Comparison of ENCODE assay signal across 8 cellular contexts in the genomic region with DNA sequence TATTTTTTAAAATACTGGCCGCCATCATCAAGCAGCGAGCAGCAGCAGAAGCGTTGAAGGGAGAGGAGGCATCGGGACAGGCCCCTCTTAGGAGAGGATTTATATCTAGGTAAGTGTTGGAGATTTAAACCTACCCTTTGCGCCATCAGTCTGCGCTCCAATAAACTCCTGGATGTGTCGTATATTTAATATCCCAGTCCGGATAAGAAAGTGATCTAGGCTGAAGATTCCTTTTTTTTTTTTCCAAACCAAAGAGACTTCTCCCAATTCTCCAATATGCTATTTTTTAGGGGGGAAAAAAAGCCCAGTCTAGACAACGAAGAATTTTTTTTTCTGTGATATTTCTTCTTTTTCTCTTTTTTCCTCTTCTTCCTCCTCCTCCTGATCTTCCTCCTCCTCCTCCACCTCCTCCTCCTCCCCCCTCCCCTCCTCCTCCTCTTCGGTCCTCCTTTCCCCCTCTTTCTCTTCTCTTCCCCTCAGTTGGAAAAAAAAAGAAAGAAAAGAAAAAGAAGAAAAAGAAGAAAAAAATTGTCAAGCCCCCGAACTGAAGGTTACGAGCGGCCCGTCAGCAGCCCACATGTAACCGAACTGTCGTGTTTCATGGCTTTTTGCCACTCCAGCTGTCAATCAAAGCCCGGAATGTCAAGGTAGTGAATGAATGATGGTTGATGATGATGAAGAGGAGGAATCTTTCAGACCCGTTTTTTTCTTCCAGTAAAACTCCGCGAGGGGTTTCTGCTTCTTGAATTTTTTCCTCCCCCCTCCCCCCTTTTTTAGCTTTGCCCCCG. TPM values are rescaled to one million over a fixed set of nuclear protein-coding genes. Genes with fewer than 3 reads are reported as not detected.
DNase-seq lines count a peak whose midpoint lies in the region; ATAC-seq, FAIRE-seq and TF ChIP-seq lines count a peak whose summit lies in the region.

No MANE protein-coding gene starts in this region.

- peaks cover 50 to 98% (median 72%) of the 10 kb centered on the region in 5 donors for H3K27me3 Mint-ChIP-seq in naive thymus-derived CD8-positive, alpha-beta T cell

- TF ChIP-seq RAD21 in H1 (IDR thresholded peaks at IDR 0.05 in 1 of 2, conservative IDR thresholded peaks at IDR 0.05 in 1 of 2; ENCODE audit: low read depth in 2 of 2, low read length in 2 of 2), result no peak

- H4K91ac ChIP-seq in H1 (replicated peaks; ENCODE audit: insufficient read length, low read length), result no peak overlapping the region

- H3K36me3 ChIP-seq in BJ (ENCODE audit: control insufficient read depth, insufficient read depth, low read length) (peaks cover 1% of the 10 kb centered on the region), H1 (ENCODE audit: control insufficient read depth in 2 of 4, insufficient read depth in 4 of 4, low read length in 3 of 4) (no peaks in the 10 kb centered on the region)

- peak overlapping the region; percentile 82 to 99 (median 95) for H3K4me3 Mint-ChIP-seq in naive thymus-derived CD8-positive, alpha-beta T cell

- no peaks in the 10 kb centered on the region for H3K9me3 ChIP-seq in H1 (ENCODE audit: insufficient read depth in 2 of 2, low read depth in 1 of 2, low read length in 1 of 2)

- H3K36me3 Mint-ChIP-seq in naive thymus-derived CD8-positive, alpha-beta T cell, result peaks cover 15 to 34% (median 29%) of the 10 kb centered on the region in 3 donors

- peak overlapping the region in 3 of 10 donors; percentile 62 to 73 (median 71) for H3K27ac Mint-ChIP-seq in naive thymus-derived CD8-positive, alpha-beta T cell

- H3K4ac ChIP-seq in H1 (replicated peaks; ENCODE audit: insufficient read length, low read depth, low read length), result no peak overlapping the region

- no peak overlapping the region for H3K56ac ChIP-seq in H1 (replicated peaks; ENCODE audit: insufficient read length, low read depth, low read length)

- DNase-seq in BJ (ENCODE audit: low read depth) (no peak), RCC 7860 (ENCODE audit: low spot score) (peak; percentile 48), H1 (ENCODE audit: low read depth in 1 of 2, low spot score in 2 of 2) (no peak), activated gamma-delta T cell (lab: John Stamatoyannopoulos, UW) (no peak), left lobe of liver (ENCODE audit: low spot score) (no peak), occipital lobe (lab: John Stamatoyannopoulos, UW) (no peak)
- DNase-seq in naive thymus-derived CD8-positive, alpha-beta T cell, result no peak

- H3K4me1 Mint-ChIP-seq in naive thymus-derived CD8-positive, alpha-beta T cell, result peaks cover 35 to 58% (median 53%) of the 10 kb centered on the region in 4 donors

- H4K20me1 ChIP-seq in H1 (replicated peaks in 1 of 2; ENCODE audit: control insufficient read depth in 1 of 2, insufficient read depth in 2 of 2, low read length in 2 of 2), result peaks cover 0 to 5% of the 10 kb centered on the region in 2 experiments

- no peak overlapping the region for H3K9ac ChIP-seq in H1 (replicated peaks in 1 of 4; ENCODE audit: extremely low read depth in 1 of 4, low read depth in 3 of 4, low read length in 3 of 4)

- H3K4me3 ChIP-seq in BJ (ENCODE audit: low read depth, low read length), result peak overlapping the region; percentile 79
- H3K4me3 ChIP-seq in H1 (ENCODE audit: extremely low read depth in 1 of 4, insufficient read depth in 2 of 4, low read depth in 3 of 4, low read length in 4 of 4), result peak overlapping the region; percentile 33 to 79 (median 49); a peak in 7 of 8 replicates

- H2BK15ac ChIP-seq in H1 (ENCODE audit: low read length), result no peak overlapping the region

- H2BK20ac ChIP-seq in H1 (ENCODE audit: low read length), result 0 out of 2 replicates have a peak overlapping the region, but pooled peaks have one; percentile 61

- H2BK12ac ChIP-seq in H1 (ENCODE audit: low read depth, low read length), result peak overlapping the region; percentile 96; the same call in 1 of the 2 replicates

- H3K27me3 ChIP-seq in BJ (ENCODE audit: control insufficient read depth, insufficient read depth, low read length), result no peaks in the 10 kb centered on the region
- peaks cover 30 to 73% (median 63%) of the 10 kb centered on the region in 4 experiments; a peak in 6 of 7 replicates for H3K27me3 ChIP-seq in H1 (replicated peaks in 1 of 4; ENCODE audit: control insufficient read depth in 3 of 4, extremely low read depth in 1 of 4, insufficient read depth in 3 of 4, low read length in 3 of 4)

- peaks cover 34% of the 10 kb centered on the region for H3K23me2 ChIP-seq in H1 (ENCODE audit: low read depth, low read length)

- no peak for FAIRE-seq in RCC 7860 (lab: Jason Lieb, UNC)
- FAIRE-seq in H1 (lab: Jason Lieb, UNC), result no peak

- no peak overlapping the region for H2AK5ac ChIP-seq in H1 (ENCODE audit: low read depth, low read length)

- no peak for TF ChIP-seq CTCF in BJ (IDR thresholded peaks at IDR 0.05; ENCODE audit: insufficient read depth, low read depth, low read length)
- no peak for TF ChIP-seq CTCF in H1 (IDR thresholded peaks at IDR 0.05; ENCODE audit: control extremely low read depth in 1 of 3, insufficient read depth in 1 of 3, low read depth in 1 of 3, low read length in 3 of 3)

- no peak overlapping the region for H3K27ac ChIP-seq in H1 (ENCODE audit: low read depth, low read length)

- peaks cover 0 to 34% (median 12%) of the 10 kb centered on the region in 9 donors for H3K9me3 Mint-ChIP-seq in naive thymus-derived CD8-positive, alpha-beta T cell

- TF ChIP-seq POLR2A in H1 (IDR thresholded peaks at IDR 0.05; ENCODE audit: control extremely low read depth in 1 of 2, low read depth in 2 of 2, low read length in 2 of 2), result no peak

- no peak overlapping the region for H3K23ac ChIP-seq in H1 (ENCODE audit: insufficient read length)

- H2BK5ac ChIP-seq in H1 (ENCODE audit: low read depth, low read length), result no peak overlapping the region

- peak overlapping the region; percentile 86 to 92 for H3K4me2 ChIP-seq in H1 (ENCODE audit: insufficient read depth in 1 of 2, low read depth in 2 of 2, low read length in 2 of 2)

- H3K79me2 ChIP-seq in H1 (ENCODE audit: control insufficient read depth in 1 of 2, insufficient read depth in 2 of 2, low read length in 2 of 2), result no peaks in the 10 kb centered on the region

- no peak overlapping the region for H4K8ac ChIP-seq in H1 (ENCODE audit: extremely low read depth, insufficient read depth, low read length)

- no peak overlapping the region for H3K14ac ChIP-seq in H1 (ENCODE audit: insufficient read length)

- 1% methylated on average over 19 of the region's 21 CpGs; no CpG with 5 or more reads in 1 of the 2 experiments for WGBS in H1 (ENCODE audit: extremely low coverage in 1 of 2, insufficient coverage in 1 of 2, insufficient read length in 1 of 2, insufficient replicate concordance in 2 of 2, low coverage in 1 of 2, low lambda C conversion rate in 2 of 2, missing lambda C conversion rate in 1 of 2), 2 experiments

- peaks cover 5 to 33% (median 19%) of the 10 kb centered on the region in 4 experiments for H3K4me1 ChIP-seq in H1 (replicated peaks in 1 of 4; ENCODE audit: control insufficient read depth in 3 of 4, insufficient read depth in 4 of 4, low read length in 3 of 4)

- TF ChIP-seq EP300 in H1 (IDR thresholded peaks at IDR 0.05; ENCODE audit: borderline replicate concordance in 1 of 2, low read depth in 2 of 2, low read length in 2 of 2), result no peak

- no peak overlapping the region for H2BK120ac ChIP-seq in H1 (replicated peaks; ENCODE audit: low read depth, low read length)

- CTCF ChIA-PET in BJ (lab: Yijun Ruan, JAX), result no interaction called here
- CTCF ChIA-PET in H1 (lab: Charles Lee; ENCODE audit: partially characterized antibody), result no interaction called here

- H4K5ac ChIP-seq in H1 (ENCODE audit: insufficient read length, low read depth, low read length), result no peak overlapping the region

- POLR2A ChIA-PET in BJ (lab: Charles Lee), result no interaction called here
- POLR2A ChIA-PET in H1 (lab: Charles Lee; ENCODE audit: partially characterized antibody), result interaction anchor here (0.6 kb wide), 1 partner anchor 53 kb away, joined by 4 read pairs; no protein-coding TSS in a partner anchor
- POLR2A ChIA-PET in naive thymus-derived CD8-positive, alpha-beta T cell (lab: Charles Lee), result no interaction called here

- ATAC-seq in GM21526 (IDR thresholded peaks at IDR 0.05; ENCODE audit: low FRiP score, unreplicated experiment) (peak; percentile 3), left lobe of liver (no peak)
- peak in 1 of 2 donors; percentile 22 for ATAC-seq in naive thymus-derived CD8-positive, alpha-beta T cell

- H3K79me1 ChIP-seq in H1 (ENCODE audit: low read depth, low read length), result no peaks in the 10 kb centered on the region

- no peak overlapping the region for H2AFZ ChIP-seq in H1 (ENCODE audit: low read length)

- peak overlapping the region; percentile 87 for H3K18ac ChIP-seq in H1 (ENCODE audit: extremely low read depth, low read length)

TF ChIP-seq in H1, 55 proteins besides CTCF, POLR2A, EP300 and RAD21:
- TF ChIP-seq SIX5 (IDR thresholded peaks at IDR 0.05; ENCODE audit: low read depth, low read length) (no peak), TEAD4 (IDR thresholded peaks at IDR 0.05; ENCODE audit: low read depth, low read length) (peak; percentile 35; the same call in 1 of the 2 replicates), RXRA (IDR thresholded peaks at IDR 0.05; ENCODE audit: insufficient read depth, low read depth, low read length) (no peak), HDAC2 (IDR thresholded peaks at IDR 0.05; ENCODE audit: borderline replicate concordance in 1 of 2, low read depth in 2 of 2, low read length in 2 of 2) (0 out of 4 replicates have a peak, but pooled peaks of 1 of the 2 experiments have one; percentile 33)

RNA-seq across cellular contexts. Expression of a gene that starts 0.8 kb away (rescaled TPM):
- polyA plus RNA-seq in BJ (2011; rRNA removed) (44.4 and 54.1 TPM in 2 replicates), H1 (2011; rRNA removed) (1.2 and 1.3 TPM in 2 replicates)
- 51.6 and 54.6 TPM in 2 replicates for polyA minus RNA-seq in BJ (2011; rRNA and poly(A)+ RNA removed)
- 0.22 and 0.65 TPM in 2 replicates for total RNA-seq in H1 (2021; fragmentation: NEBNext Ultra II Directional; extraction: Animal tissue kit (Norgen Biotek cat#: 25700))
- 0.41 TPM for polyA plus RNA-seq in H1 (2011; cell fraction: cytosol; rRNA removed)
- polyA plus RNA-seq in H1 (2011; cell fraction: nucleus; rRNA removed), result 2.1 TPM
- 0.25 to 1.9 TPM (median 0.37 TPM) in 4 replicates for polyA plus RNA-seq in H1 (2012, experiment 1 of 2)
- polyA plus RNA-seq in H1 (2012, experiment 2 of 2), result 0.08 TPM
- 0.16 TPM for polyA plus RNA-seq in H1 (2013, experiment 1 of 2)
- polyA plus RNA-seq in H1 (2013, experiment 2 of 2), result 0.24 TPM
- 0.88 and 2.0 TPM in 2 replicates for polyA minus RNA-seq in H1 (2011; rRNA and poly(A)+ RNA removed)
- polyA minus RNA-seq in H1 (2011; cell fraction: cytosol; rRNA and poly(A)+ RNA removed), result not detected
- 4.5 TPM for polyA minus RNA-seq in H1 (2011; cell fraction: nucleus; rRNA and poly(A)+ RNA removed)
- not detected for total RNA-seq in naive thymus-derived CD8-positive, alpha-beta T cell
- not detected for polyA plus RNA-seq in naive thymus-derived CD8-positive, alpha-beta T cell
- total RNA-seq in left lobe of liver (9.1 TPM), occipital lobe (151 TPM)

Comparison
In these comparisons a context has a peak if more than half of its experiments do, and no peak if none do; other contexts are left out.
1. RNA of a gene that starts 0.8 kb away (total RNA-seq): 151 TPM in occipital lobe (single experiment); 9.1 TPM in left lobe of liver (single experiment), 0.22 to 0.65 TPM in H1 and not detected in naive thymus-derived CD8-positive, alpha-beta T cell; every median in the first group is over 10 times any median in the second.